ENCODE assay signal across 3 cellular contexts in genomic region chr7:111937164-111937563, GRCh38.
A peak's percentile ranks its signal among the peaks of the same experiment; 100 is the strongest.
TF ChIP-seq lines count a peak whose summit lies in the region.

No MANE protein-coding gene starts in this region.

TF ChIP-seq in A549, 52 proteins besides CTCF, POLR2A, EP300 and RAD21:
- TF ChIP-seq MAFK (IDR thresholded peaks at IDR 0.05; ENCODE audit: partially characterized antibody) (peak; percentile 95), MAZ (IDR thresholded peaks at IDR 0.05; ENCODE audit: borderline replicate concordance, low read depth, low read length) (no peak), BCL3 (IDR thresholded peaks at IDR 0.05) (no peak)
TF ChIP-seq in A549: peak in this region for 1.

TF ChIP-seq in IMR-90, 13 proteins besides CTCF, POLR2A, EP300 and RAD21:
- TF ChIP-seq MAFK (IDR thresholded peaks at IDR 0.05; ENCODE audit: low read depth, low read length) (peak; percentile 93), BHLHE40 (IDR thresholded peaks at IDR 0.05; ENCODE audit: low read depth, low read length) (no peak), FOS (IDR thresholded peaks at IDR 0.05; ENCODE audit: low read depth, low read length) (no peak)

TF ChIP-seq in H1, 55 proteins besides CTCF, POLR2A, EP300 and RAD21:
- no peak for TF ChIP-seq SP2 (IDR thresholded peaks at IDR 0.05; ENCODE audit: low read length)
- no peak for TF ChIP-seq ATF2 (IDR thresholded peaks at IDR 0.05; ENCODE audit: low read length)
- TF ChIP-seq MAFK (IDR thresholded peaks at IDR 0.05; ENCODE audit: low read depth, low read length) = peak; percentile 70; the same call in 1 of the 2 replicates
- no peak for TF ChIP-seq CBX5 (IDR thresholded peaks at IDR 0.05; ENCODE audit: low read depth, low read length)
- no peak for TF ChIP-seq YY1 (IDR thresholded peaks at IDR 0.05; ENCODE audit: low read depth, low read length)
